30 cellular contexts compared by ENCODE assay signal in genomic region chr16:62021295-62021694, GRCh38. TPM values are rescaled to one million over a fixed set of nuclear protein-coding genes. Genes with fewer than 3 reads are reported as not detected.
"Had no signal": no experiment of that assay in that cellular context is flagged by ENCODE, and none has a peak within 500 bp of the region (broad histone marks: within the 10 kb centered on the region; RNA-seq: fewer than 3 reads in every experiment).

No MANE protein-coding gene starts in this region.

- DNase-seq: activated CD4-positive, alpha-beta T cell treated with anti-CD3 and anti-CD28 coated beads for 4 hours; activated CD4-positive, alpha-beta T cell treated with anti-CD3 and anti-CD28 coated beads, Interleukin-2, amount 50 U/mL, for 4 hours; activated naive CD4-positive, alpha-beta T cell; activated T-cell treated with anti-CD3 and anti-CD28 coated beads for 4 hours; activated T-cell treated with anti-CD3 and anti-CD28 coated beads, Interleukin-2, amount 50 U/mL, for 72 hours; adrenal gland; dermis blood vessel endothelial cell; effector CD8-positive, alpha-beta T cell; hippocampal formation; left cardiac atrium; mammary epithelial cell; natural killer cell; posterior cingulate gyrus; right cardiac atrium; spleen; stimulated activated naive CD4-positive, alpha-beta T cell had no signal

- H3K4me1 Mint-ChIP-seq: natural killer cell had no signal

- H3K4me1 ChIP-seq: adrenal gland, ascending aorta, spleen, suprapubic skin had no signal

- ATAC-seq: activated T-cell treated with anti-CD3 and anti-CD28 coated beads, Interleukin-2, amount 50 U/mL, for 72 hours; left cardiac atrium; natural killer cell; right cardiac atrium had no signal

- H3K36me3 ChIP-seq: adrenal gland, ascending aorta, spleen, suprapubic skin, tibial nerve had no signal

- H3K9me3 Mint-ChIP-seq: mesothelial cell of epicardium had no signal

- FAIRE-seq: colon, endometrium, frontal cortex, keratinocyte, TTC549 had no signal

- H3K27me3 ChIP-seq: ascending aorta, spleen, suprapubic skin had no signal

- H3K4me3 Mint-ChIP-seq: activated naive CD8-positive, alpha-beta T cell; activated T-cell treated with anti-CD3 and anti-CD28 coated beads, Interleukin-2, amount 50 U/mL, for 72 hours; mesothelial cell of epicardium; natural killer cell had no signal

- H3K4me3 ChIP-seq: adrenal gland, spleen, suprapubic skin, tibial nerve had no signal

- H3K27ac Mint-ChIP-seq: activated naive CD8-positive, alpha-beta T cell; activated T-cell treated with anti-CD3 and anti-CD28 coated beads, Interleukin-2, amount 50 U/mL, for 72 hours; mesothelial cell of epicardium; natural killer cell had no signal

- H3K36me3 Mint-ChIP-seq: activated naive CD8-positive, alpha-beta T cell; mesothelial cell of epicardium; natural killer cell had no signal

- H3K9me3 ChIP-seq: adrenal gland, ascending aorta, suprapubic skin, tibial nerve had no signal

- H3K27me3 Mint-ChIP-seq: activated naive CD8-positive, alpha-beta T cell had no signal

- H3K27ac ChIP-seq: adrenal gland, spleen, suprapubic skin, tibial nerve, VCaP had no signal

RNA-seq across cellular contexts. Expression of gene CDH8, which starts 14.9 kb away (rescaled TPM):
- total RNA-seq: activated T-cell treated with anti-CD3 and anti-CD28 coated beads, Interleukin-2, amount 50 U/mL, for 72 hours; adrenal gland; ascending aorta; dermis blood vessel endothelial cell; natural killer cell; omental fat pad; right cardiac atrium; T-helper 1 cell treated with Interleukin-12 subunit alpha and Interleukin-12 subunit beta and Interleukin-4 antibody, amounts not matched to agents 30 ng/mL and 1 ng/mL, for 36 hours had no signal
- polyA plus RNA-seq: liver had no signal
